ENCODE assay signal across 25 cellular contexts in genomic region chr2:71148506-71149063, GRCh38. TPM values are rescaled to one million over a fixed set of nuclear protein-coding genes. Genes with fewer than 3 reads are reported as not detected.
DNase-seq lines count a peak whose midpoint lies in the region; ATAC-seq and TF ChIP-seq lines count a peak whose summit lies in the region.
"Had no signal": no experiment of that assay in that cellular context is flagged by ENCODE, and none has a peak within 500 bp of the region (broad histone marks: within the 10 kb centered on the region; RNA-seq: fewer than 3 reads in every experiment).

No MANE protein-coding gene starts in this region.

- H3K27ac Mint-ChIP-seq in activated CD4-positive, alpha-beta T cell treated with anti-CD3 and anti-CD28 coated beads for 36 hours: peak overlapping the region; percentile 29
- H3K27ac Mint-ChIP-seq in nephron progenitor cell: peak overlapping the region; percentile 46
- H3K27ac Mint-ChIP-seq: HFFc6 had no signal

- H3K27me3 Mint-ChIP-seq in activated CD4-positive, alpha-beta T cell treated with anti-CD3 and anti-CD28 coated beads for 36 hours: no peaks in the 10 kb centered on the region
- no peaks in the 10 kb centered on the region for H3K27me3 Mint-ChIP-seq in nephron progenitor cell (ENCODE audit: low read depth, poor library complexity)

- H3K9me3 Mint-ChIP-seq in activated CD4-positive, alpha-beta T cell treated with anti-CD3 and anti-CD28 coated beads for 36 hours (ENCODE audit: low read depth): no peaks in the 10 kb centered on the region
- no peaks in the 10 kb centered on the region for H3K9me3 Mint-ChIP-seq in nephron progenitor cell
- H3K9me3 Mint-ChIP-seq: CD14-positive monocyte, HFFc6 had no signal

- H3K27me3 ChIP-seq in heart right ventricle: no peaks in the 10 kb centered on the region
- H3K27me3 ChIP-seq: BE2C, MG63 had no signal

- H3K4me1 Mint-ChIP-seq in activated CD4-positive, alpha-beta T cell treated with anti-CD3 and anti-CD28 coated beads for 36 hours: no peaks in the 10 kb centered on the region
- H3K4me1 Mint-ChIP-seq in nephron progenitor cell: no peaks in the 10 kb centered on the region
- H3K4me1 Mint-ChIP-seq: CD14-positive monocyte had no signal

- no peaks in the 10 kb centered on the region for H3K9me3 ChIP-seq in heart right ventricle
- H3K9me3 ChIP-seq: BE2C, HAP-1, MG63 had no signal

- WGBS in heart right ventricle, 2 donors: 49 to 67% methylated on average over 2 of the region's 2 CpGs

- peaks cover 0 to 80% (median 62%) of the 10 kb centered on the region in 9 donors for H3K36me3 ChIP-seq in heart right ventricle

- no peak for ATAC-seq in activated CD4-positive, alpha-beta T cell treated with anti-CD3 and anti-CD28 coated beads for 36 hours
- peak in 5 of 8 donors; percentile 29 to 59 (median 52) for ATAC-seq in heart right ventricle

- TF ChIP-seq CTCF in heart right ventricle (IDR thresholded peaks at IDR 0.05): no peak
- TF ChIP-seq CTCF in nephron progenitor cell (IDR thresholded peaks at IDR 0.05): no peak

- H3K4me1 ChIP-seq in heart right ventricle: peaks cover 0 to 28% (median 11%) of the 10 kb centered on the region in 9 donors
- H3K4me1 ChIP-seq: BE2C, HAP-1 had no signal

- H3K27ac ChIP-seq in heart right ventricle: peak overlapping the region in 1 of 10 donors; percentile 52
- H3K27ac ChIP-seq: 22Rv1, PC-9 had no signal

- peaks cover 47% of the 10 kb centered on the region for H3K36me3 Mint-ChIP-seq in activated CD4-positive, alpha-beta T cell treated with anti-CD3 and anti-CD28 coated beads for 36 hours (ENCODE audit: low read depth)
- peaks cover 54% of the 10 kb centered on the region for H3K36me3 Mint-ChIP-seq in nephron progenitor cell (ENCODE audit: low read depth)

- POLR2A ChIA-PET in activated CD4-positive, alpha-beta T cell treated with anti-CD3 and anti-CD28 coated beads for 36 hours (lab: Charles Lee): interaction anchor here (0.7 kb wide), 1 partner anchor 407 kb away, joined by 3 read pairs; no protein-coding TSS in a partner anchor

- no peak overlapping the region for H3K4me3 Mint-ChIP-seq in activated CD4-positive, alpha-beta T cell treated with anti-CD3 and anti-CD28 coated beads for 36 hours
- H3K4me3 Mint-ChIP-seq in nephron progenitor cell: no peak overlapping the region
- H3K4me3 Mint-ChIP-seq: CD14-positive monocyte, HFFc6 had no signal

- no peak for DNase-seq in activated CD4-positive, alpha-beta T cell treated with anti-CD3 and anti-CD28 coated beads for 36 hours
- DNase-seq in activated CD4-positive, alpha-beta T cell treated with anti-CD3 and anti-CD28 coated beads, Interleukin-2, amount 50 U/mL, for 1 hour: no peak
- DNase-seq in heart right ventricle (no peak), cardiac septum (ENCODE audit: low spot score) (no peak), nephron progenitor cell (no peak), hepatic stellate cell (ENCODE audit: low spot score) (no peak), NCI-H2029 treated with DMSO at 0.1 percent for 48 hours (lab: John Stamatoyannopoulos, UW) (no peak)
- DNase-seq: ACHN, BE2C, Calu3, DMS79 treated with DMSO at 0.1 percent for 48 hours, GF-D8, GOT3, HFFc6, KG1, MG63, NCI-H1694, NCI-H2081, NCI-H2227 treated with DMSO at 0.1 percent for 48 hours, NCI-H526 treated with DMSO at 0.1 percent for 48 hours, PC-9, SHP77 treated with DMSO at 0.1 percent for 48 hours had no signal

- H3K4me3 ChIP-seq in heart right ventricle: no peak overlapping the region
- H3K4me3 ChIP-seq: HAP-1, MG63, PC-9 had no signal

- CTCF ChIA-PET in activated CD4-positive, alpha-beta T cell treated with anti-CD3 and anti-CD28 coated beads for 36 hours (lab: Charles Lee): interaction anchor here (0.8 to 1.3 kb wide), 4 partner anchors 18 to 234 kb away, joined by 3 to 4 read pairs (median 3); partner anchors contain the start of gene MPHOSPH10

- intact Hi-C loops in activated CD4-positive, alpha-beta T cell treated with anti-CD3 and anti-CD28 coated beads for 36 hours (cut with DNase I, micrococcal nuclease): no loop called here
- intact Hi-C loops in heart right ventricle (cut with DNase I): no loop called here
- intact Hi-C loops in cardiac septum (cut with DNase I): no loop called here

RNA-seq across cellular contexts. Expression of gene MPHOSPH10, which starts 18.2 kb away (rescaled TPM):
- total RNA-seq in activated CD4-positive, alpha-beta T cell treated with anti-CD3 and anti-CD28 coated beads for 36 hours: 10 to 100 TPM; 48.5 to 61.9 TPM
- total RNA-seq in heart right ventricle (10 to 100 TPM; 18.9 to 32.1 (median 22.9) TPM), cardiac septum (27.8 TPM)
- 10 to 100 TPM; 18.5 to 39.4 TPM for polyA plus RNA-seq in heart right ventricle

RNA-seq across cellular contexts. Expression of gene MCEE, which starts 18.6 kb away (rescaled TPM):
- total RNA-seq in activated CD4-positive, alpha-beta T cell treated with anti-CD3 and anti-CD28 coated beads for 36 hours: 10 to 100 TPM; 10.2 to 13.6 TPM
- total RNA-seq in heart right ventricle (10 to 100 TPM; 29.6 to 43.8 (median 35.3) TPM), cardiac septum (26.3 TPM)
- 10 to 100 TPM; 30.6 to 41.6 TPM for polyA plus RNA-seq in heart right ventricle
